In the genomic region with DNA sequence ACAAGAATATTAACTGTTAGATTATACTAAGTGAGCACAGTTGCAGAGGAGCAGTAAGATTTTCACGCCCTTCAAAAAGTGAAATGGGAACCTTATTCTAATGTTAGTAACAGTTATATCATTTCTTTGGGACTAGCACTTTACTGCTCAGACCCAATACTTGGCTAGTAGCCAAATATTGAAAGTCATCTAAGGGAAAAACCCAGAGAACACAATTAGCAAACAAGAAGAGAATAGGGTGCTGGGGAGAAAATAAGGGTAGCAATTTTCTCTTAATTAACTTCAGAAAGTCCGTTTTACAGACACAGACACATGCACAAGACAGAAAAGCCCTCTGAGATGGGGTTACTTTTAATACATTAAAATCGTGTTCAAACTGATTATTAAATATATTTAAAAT, we compare ENCODE assay signal across 14 cellular contexts.
A peak's percentile ranks its signal among the peaks of the same experiment; 100 is the strongest.
DNase-seq lines count a peak whose midpoint lies in the region; ATAC-seq and TF ChIP-seq lines count a peak whose summit lies in the region.
"Had no signal": no experiment of that assay in that cellular context is flagged by ENCODE, and none has a peak within 500 bp of the region (broad histone marks: within the 10 kb centered on the region; RNA-seq: fewer than 3 reads in every experiment).

No MANE protein-coding gene starts in this region.

- peak; percentile 31 for DNase-seq in GM10266 (ENCODE audit: extremely low spot score)
- DNase-seq in NCI-H446 (lab: John Stamatoyannopoulos, UW): peak; percentile 32 to 66
- peak; percentile 18 for DNase-seq in fibroblast of peridontal ligament (ENCODE audit: extremely low read depth)
- no peak for DNase-seq in NCI-H1694 (lab: John Stamatoyannopoulos, UW)
- DNase-seq in activated T-cell treated with anti-CD3 and anti-CD28 coated beads for 4 hours: no peak
- DNase-seq: activated CD4-positive, alpha-beta memory T cell treated with anti-CD3 and anti-CD28 coated beads, Interleukin-2, amount 10 ng/mL, durations not matched to agents 7 days and 5 days; activated naive CD8-positive, alpha-beta T cell treated with anti-CD3 and anti-CD28 coated beads for 36 hours; activated T-cell treated with anti-CD3 and anti-CD28 coated beads, Interleukin-2, amount 50 U/mL, for 72 hours; left cardiac atrium; NCI-H510A treated with DMSO at 0.1 percent for 48 hours; stimulated activated CD4-positive, alpha-beta T cell treated with anti-CD3 and anti-CD28 coated beads, Interleukin-2, amount 100 ng/mL, for 48 hours had no signal

- no peak for TF ChIP-seq CTCF in GM10266 (IDR thresholded peaks at IDR 0.05; ENCODE audit: control insufficient read depth, insufficient read depth, low read depth, missing control alignments)

- ATAC-seq in GM19035 (IDR thresholded peaks at IDR 0.05; ENCODE audit: unreplicated experiment): peak; percentile 48
- ATAC-seq in HG02610 (IDR thresholded peaks at IDR 0.05; ENCODE audit: unreplicated experiment): no peak
- ATAC-seq: activated T-cell treated with anti-CD3 and anti-CD28 coated beads, Interleukin-2, amount 50 U/mL, for 72 hours; Panc1 had no signal

Comparison
In these comparisons a context has a peak if more than half of its experiments do, and no peak if none do; other contexts are left out.
1. DNase-seq: peak in GM10266 (single experiment), NCI-H446 (2 of 2) and fibroblast of peridontal ligament (single experiment); none in NCI-H1694 (single experiment) and activated T-cell treated with anti-CD3 and anti-CD28 coated beads for 4 hours (single experiment).